In the genomic region with DNA sequence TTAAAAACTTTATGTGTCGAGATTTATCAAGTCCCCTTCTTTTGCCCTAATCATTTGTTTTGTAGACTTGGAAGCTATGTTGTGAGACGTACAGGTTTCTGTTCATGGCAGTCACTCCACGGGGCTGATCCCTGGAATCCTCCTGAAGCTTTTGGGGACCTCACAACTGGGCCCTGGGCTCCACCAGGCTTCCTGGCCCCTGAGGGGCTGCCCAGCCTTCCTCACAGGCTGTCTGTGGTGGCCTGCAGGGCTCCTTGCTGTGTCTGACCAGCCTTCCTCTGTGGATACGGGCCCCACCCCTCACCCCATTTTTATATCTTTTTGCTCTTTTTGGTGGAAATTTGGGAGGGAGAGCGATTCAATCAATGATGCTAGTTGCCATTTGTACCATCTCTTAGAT, we compare ENCODE assay signal across 21 cellular contexts. TPM values are rescaled to one million over a fixed set of nuclear protein-coding genes. Genes with fewer than 3 reads are reported as not detected.
"Had no signal": no experiment of that assay in that cellular context is flagged by ENCODE, and none has a peak within 500 bp of the region (broad histone marks: within the 10 kb centered on the region; RNA-seq: fewer than 3 reads in every experiment).

No MANE protein-coding gene starts in this region.

- H3K79me2 ChIP-seq: parathyroid adenoma had no signal

- H3K4me1 ChIP-seq: esophagus muscularis mucosa, gastroesophageal sphincter, left ventricle myocardium inferior, lower lobe of right lung, parathyroid adenoma, psoas muscle, right lobe of liver, transverse colon had no signal

- H3K4me3 ChIP-seq: esophagus muscularis mucosa, gastroesophageal sphincter, left ventricle myocardium inferior, lower lobe of right lung, psoas muscle, right lobe of liver, thoracic aorta, transverse colon had no signal

- H3K36me3 ChIP-seq: esophagus muscularis mucosa, gastroesophageal sphincter, left ventricle myocardium inferior, lower lobe of right lung, right lobe of liver, thoracic aorta, transverse colon had no signal

- ATAC-seq: effector memory CD8-positive, alpha-beta T cell; gastroesophageal sphincter; left cardiac atrium; lower lobe of right lung; psoas muscle; right lobe of liver; stimulated activated memory B cell treated with anti-CD40 and anti-IgM and Interleukin-4, amounts not matched to agents 10 μg/mL and 1 μg/mL and 100 μg/mL, for 72 hours; stimulated activated naive CD8-positive, alpha-beta T cell treated with anti-CD3 and anti-CD28 coated beads, Interleukin-15, amount 100 ng/mL, for 72 hours had no signal

- H3K27me3 ChIP-seq: right lobe of liver, transverse colon had no signal

- DNase-seq: effector memory CD8-positive, alpha-beta T cell; immature natural killer cell; kidney; left cardiac atrium; left ventricle myocardium inferior; lower lobe of right lung; naive B cell; occipital lobe; psoas muscle; retina; stimulated activated CD4-positive, alpha-beta T cell treated with anti-CD3 and anti-CD28 coated beads, Interleukin-4, amount 100 ng/mL, for 1 hour; stimulated activated naive CD8-positive, alpha-beta T cell treated with anti-CD3 and anti-CD28 coated beads, Interleukin-15, amount 100 ng/mL, for 72 hours; transverse colon had no signal

- H3K27ac ChIP-seq: epithelial cell of prostate, esophagus muscularis mucosa, gastroesophageal sphincter, left ventricle myocardium inferior, lower lobe of right lung, parathyroid adenoma, psoas muscle, right lobe of liver, thoracic aorta, transverse colon had no signal

- H3K9ac ChIP-seq: parathyroid adenoma had no signal

RNA-seq across cellular contexts. Expression of gene CHST8, which starts 38.1 kb away (rescaled TPM):
- total RNA-seq: fibroblast of villous mesenchyme, lower lobe of right lung, transverse colon had no signal
- polyA plus RNA-seq: immature natural killer cell had no signal
